In the genomic region with DNA sequence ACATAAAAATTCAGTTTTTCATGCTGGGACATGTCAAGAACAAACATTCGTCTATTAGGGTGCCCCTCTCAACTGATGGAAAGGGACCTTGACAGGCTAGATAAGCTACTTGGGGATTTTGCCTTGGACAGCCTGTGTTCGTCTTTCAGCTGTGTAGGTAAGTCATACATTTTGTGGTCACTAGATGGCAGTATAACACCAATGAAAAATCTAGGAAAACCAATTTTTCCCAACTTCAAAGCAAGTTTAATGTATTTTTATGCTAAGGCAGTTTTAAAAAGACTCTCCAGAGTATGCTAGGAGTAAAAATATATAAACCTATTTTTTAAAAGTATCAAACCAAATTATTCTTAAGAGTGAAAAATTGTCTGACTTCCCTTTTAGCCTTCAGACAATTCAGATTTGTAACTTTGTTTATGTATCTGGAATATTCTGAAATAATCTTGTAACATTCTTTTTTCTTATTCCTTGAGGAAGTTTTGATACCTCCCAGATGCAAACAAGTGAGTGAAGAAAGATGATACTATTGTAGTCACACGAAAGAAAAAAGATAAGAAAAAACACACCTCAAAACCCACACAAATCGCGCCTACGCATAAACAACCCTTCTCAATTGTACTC, we compare ENCODE assay signal across 8 cellular contexts.
A peak's percentile ranks its signal among the peaks of the same experiment; 100 is the strongest.
DNase-seq lines count a peak whose midpoint lies in the region; ATAC-seq, FAIRE-seq and TF ChIP-seq lines count a peak whose summit lies in the region.

No MANE protein-coding gene starts in this region.

- ATAC-seq in GM19372 (IDR thresholded peaks at IDR 0.05; ENCODE audit: low read depth, unreplicated experiment), result peak; percentile 61
- ATAC-seq in GM21576 (IDR thresholded peaks at IDR 0.05; ENCODE audit: unreplicated experiment), result no peak

- peaks cover 8% of the 10 kb centered on the region for H3K9me3 Mint-ChIP-seq in neural crest cell

- H3K27me3 Mint-ChIP-seq in neural crest cell (ENCODE audit: low read depth), result peaks cover 2% of the 10 kb centered on the region

- DNase-seq in D721Med (ENCODE audit: insufficient read length, low spot score) (no peak), HT1080 (ENCODE audit: low read depth) (peak; percentile 43), SKM-1 (lab: John Stamatoyannopoulos, UW; ENCODE audit: unreplicated experiment) (peak; percentile 31), fibroblast of gingiva (ENCODE audit: low read depth) (peak; percentile 40), neural crest cell (ENCODE audit: low read depth, low spot score) (peak; percentile 6)
- no peak for DNase-seq in effector CD8-positive, alpha-beta T cell (lab: John Stamatoyannopoulos, UW)

- FAIRE-seq in D721Med (lab: Jason Lieb, UNC), result peak; percentile 94

- peaks cover 6% of the 10 kb centered on the region for H3K36me3 Mint-ChIP-seq in neural crest cell (ENCODE audit: low read depth)

- no peak overlapping the region for H3K27ac Mint-ChIP-seq in neural crest cell (ENCODE audit: unreplicated experiment)

- H3K4me3 Mint-ChIP-seq in neural crest cell, result no peak overlapping the region

- TF ChIP-seq CTCF in D721Med (IDR thresholded peaks at IDR 0.05; ENCODE audit: insufficient read depth, missing control alignments), result peak; percentile 67
- TF ChIP-seq CTCF in neural crest cell (conservative IDR thresholded peaks at IDR 0.05), result peak; percentile 85

- H3K4me1 Mint-ChIP-seq in neural crest cell, result peaks cover 24% of the 10 kb centered on the region

Comparison
In these comparisons a context has a peak if more than half of its experiments do, and no peak if none do; other contexts are left out.
1. DNase-seq: peak in HT1080 (single experiment), SKM-1 (single experiment), fibroblast of gingiva (single experiment) and neural crest cell (single experiment); none in D721Med (single experiment) and effector CD8-positive, alpha-beta T cell (single experiment).